In the genomic region with DNA sequence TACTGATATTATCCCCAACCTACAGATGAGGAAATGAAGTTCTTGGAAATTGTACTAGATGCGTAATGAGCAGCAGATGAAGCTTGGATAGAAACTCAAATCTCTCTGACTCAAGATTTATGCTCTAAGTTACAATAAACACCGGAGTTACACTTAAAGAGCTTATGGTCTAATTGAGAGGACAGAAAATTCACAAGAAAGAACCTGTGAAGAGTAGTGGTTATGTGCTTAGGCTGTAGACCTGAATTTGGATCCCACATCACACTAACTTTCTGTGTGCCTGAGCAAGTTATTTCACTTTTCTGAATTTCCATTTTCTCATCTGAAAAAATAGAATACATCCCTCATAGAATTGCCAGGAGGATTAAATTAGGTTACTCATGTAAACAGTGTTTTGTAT, we compare ENCODE assay signal across 18 cellular contexts. TPM values are rescaled to one million over a fixed set of nuclear protein-coding genes. Genes with fewer than 3 reads are reported as not detected.
DNase-seq lines count a peak whose midpoint lies in the region; ATAC-seq and TF ChIP-seq lines count a peak whose summit lies in the region.
"Had no signal": no experiment of that assay in that cellular context is flagged by ENCODE, and none has a peak within 500 bp of the region (broad histone marks: within the 10 kb centered on the region; RNA-seq: fewer than 3 reads in every experiment).

No MANE protein-coding gene starts in this region.

- peak overlapping the region; percentile 88 for H3K27ac Mint-ChIP-seq in activated T-cell treated with anti-CD3 and anti-CD28 coated beads, Interleukin-2, amount 50 U/mL, for 72 hours
- H3K27ac Mint-ChIP-seq in effector memory CD8-positive, alpha-beta T cell = peak overlapping the region; percentile 65 to 88

- ATAC-seq in activated T-cell treated with anti-CD3 and anti-CD28 coated beads, Interleukin-2, amount 50 U/mL, for 72 hours (replicated peaks in 1 of 2) = no peak
- no peak for ATAC-seq in activated T-cell treated with anti-CD3 and anti-CD28 coated beads, Interleukin-2, amount 50 U/mL, for 4 hours
- ATAC-seq in effector memory CD8-positive, alpha-beta T cell (replicated peaks) = no peak
- ATAC-seq in GM21360 (IDR thresholded peaks at IDR 0.05; ENCODE audit: unreplicated experiment) = no peak

- H3F3A ChIP-seq in OCI-LY1 (ENCODE audit: insufficient read depth, low read length) = 0 out of 2 replicates have a peak, but pooled peaks cover 6% of the 10 kb centered on the region

- no peaks in the 10 kb centered on the region for H4K20me1 ChIP-seq in OCI-LY1 (ENCODE audit: insufficient read depth, low read length)

- no peaks in the 10 kb centered on the region for H3K9me3 Mint-ChIP-seq in activated T-cell treated with anti-CD3 and anti-CD28 coated beads, Interleukin-2, amount 50 U/mL, for 72 hours
- no peaks in the 10 kb centered on the region for H3K9me3 Mint-ChIP-seq in activated T-cell treated with anti-CD3 and anti-CD28 coated beads, Interleukin-2, amount 50 U/mL, for 4 hours
- H3K9me3 Mint-ChIP-seq in effector memory CD8-positive, alpha-beta T cell = no peaks in the 10 kb centered on the region
- H3K9me3 Mint-ChIP-seq: CD4-positive, alpha-beta memory T cell had no signal

- no peak overlapping the region for H3K9ac ChIP-seq in OCI-LY1 (ENCODE audit: low read length)

- H3K9me3 ChIP-seq in OCI-LY1 (ENCODE audit: low read length) (no peaks in the 10 kb centered on the region), spleen (no peaks in the 10 kb centered on the region), tibial artery (no peaks in the 10 kb centered on the region)

- intact Hi-C loops in spleen (cut with DNase I; ENCODE audit: low total_unique reads) (loop anchor here (10.0 kb wide), 1 partner anchor 48 kb away; no protein-coding TSS in a partner anchor), tibial artery (cut with DNase I; ENCODE audit: low total_unique reads) (no loop called here)

- H3K36me3 ChIP-seq in OCI-LY1 (ENCODE audit: insufficient read depth, low read length) (peaks cover 26% of the 10 kb centered on the region; the same call in 1 of the 2 replicates), spleen (peaks cover 0 to 88% (median 28%) of the 10 kb centered on the region in 6 donors), tibial artery (no peaks in the 10 kb centered on the region)

- H3K79me2 ChIP-seq in OCI-LY1 (ENCODE audit: insufficient read depth, low read length) = no peaks in the 10 kb centered on the region

- peak overlapping the region; percentile 65 for H3K27ac ChIP-seq in OCI-LY1 (ENCODE audit: low read depth, low read length, poor library complexity, severe bottlenecking)
- H3K27ac ChIP-seq in spleen = peak overlapping the region in 6 of 8 donors; percentile 14 to 69 (median 39)
- no peak overlapping the region for H3K27ac ChIP-seq in tibial artery

- no peak for DNase-seq in activated T-cell treated with anti-CD3 and anti-CD28 coated beads, Interleukin-2, amount 50 U/mL, for 72 hours
- DNase-seq in activated T-cell treated with anti-CD3 and anti-CD28 coated beads, Interleukin-2, amount 50 U/mL, for 4 hours = no peak
- no peak for DNase-seq in effector memory CD8-positive, alpha-beta T cell
- DNase-seq in spleen (no peak), tibial artery (no peak)
- DNase-seq in activated CD4-positive, CD25-positive, alpha-beta regulatory T cell (lab: John Stamatoyannopoulos, UW) = no peak
- DNase-seq: 8988T; CD4-positive, alpha-beta memory T cell; DMS79; KBM-7; NCI-H1105 treated with DMSO at 0.1 percent for 48 hours; NCI-H1694 treated with DMSO at 0.1 percent for 48 hours; NCI-H510A; NCI-H748 treated with DMSO at 0.1 percent for 48 hours; NK-92 treated with Interleukin-12 subunit alpha and Interleukin-12 subunit beta, amount 100 ng/mL, for 24 hours; SHP77 treated with DMSO at 0.1 percent for 48 hours had no signal

- no peaks in the 10 kb centered on the region for H3K27me3 Mint-ChIP-seq in activated T-cell treated with anti-CD3 and anti-CD28 coated beads, Interleukin-2, amount 50 U/mL, for 72 hours (ENCODE audit: low read depth)
- H3K27me3 Mint-ChIP-seq in activated T-cell treated with anti-CD3 and anti-CD28 coated beads, Interleukin-2, amount 50 U/mL, for 4 hours (ENCODE audit: low read depth) = no peaks in the 10 kb centered on the region
- H3K27me3 Mint-ChIP-seq in effector memory CD8-positive, alpha-beta T cell = no peaks in the 10 kb centered on the region
- H3K27me3 Mint-ChIP-seq: CD4-positive, alpha-beta memory T cell had no signal

- peak overlapping the region in 1 of 2 donors; percentile 38 for H3K4me3 Mint-ChIP-seq in activated T-cell treated with anti-CD3 and anti-CD28 coated beads, Interleukin-2, amount 50 U/mL, for 72 hours
- no peak overlapping the region for H3K4me3 Mint-ChIP-seq in activated T-cell treated with anti-CD3 and anti-CD28 coated beads, Interleukin-2, amount 50 U/mL, for 4 hours
- H3K4me3 Mint-ChIP-seq in effector memory CD8-positive, alpha-beta T cell = peak overlapping the region in 1 of 2 donors; percentile 37

- TF ChIP-seq POLR2A in spleen (IDR thresholded peaks at IDR 0.05) = no peak

- H3K4me1 Mint-ChIP-seq in activated T-cell treated with anti-CD3 and anti-CD28 coated beads, Interleukin-2, amount 50 U/mL, for 72 hours (ENCODE audit: low read depth) = peaks cover 75% of the 10 kb centered on the region
- H3K4me1 Mint-ChIP-seq in activated T-cell treated with anti-CD3 and anti-CD28 coated beads, Interleukin-2, amount 50 U/mL, for 4 hours (ENCODE audit: low read depth) = peaks cover 79% of the 10 kb centered on the region
- peaks cover 64 to 76% of the 10 kb centered on the region in 2 donors for H3K4me1 Mint-ChIP-seq in effector memory CD8-positive, alpha-beta T cell (ENCODE audit: low read depth in 2 of 2)

- H3K36me3 Mint-ChIP-seq in activated T-cell treated with anti-CD3 and anti-CD28 coated beads, Interleukin-2, amount 50 U/mL, for 72 hours (ENCODE audit: insufficient read depth in 2 of 2) = peaks cover 1 to 6% of the 10 kb centered on the region in 2 donors
- peaks cover 29% of the 10 kb centered on the region for H3K36me3 Mint-ChIP-seq in activated T-cell treated with anti-CD3 and anti-CD28 coated beads, Interleukin-2, amount 50 U/mL, for 4 hours (ENCODE audit: insufficient read depth)
- peaks cover 30% of the 10 kb centered on the region for H3K36me3 Mint-ChIP-seq in effector memory CD8-positive, alpha-beta T cell (ENCODE audit: insufficient read depth)

- 89 to 96% (median 91%) methylated on average over 2 of the region's 2 CpGs for WGBS in spleen, 5 donors

- no peak overlapping the region for H3K4me2 ChIP-seq in OCI-LY1 (ENCODE audit: low read length)

- no peaks in the 10 kb centered on the region for H3K9me2 ChIP-seq in OCI-LY1 (ENCODE audit: low read depth, low read length)

- H3K4me1 ChIP-seq in OCI-LY1 (ENCODE audit: insufficient read depth, low read length, severe bottlenecking) = peaks cover 48% of the 10 kb centered on the region
- H3K4me1 ChIP-seq in spleen = peaks cover 45 to 99% (median 86%) of the 10 kb centered on the region in 6 donors
- H3K4me1 ChIP-seq in tibial artery = no peaks in the 10 kb centered on the region

- H3K4me3 ChIP-seq in OCI-LY1 (ENCODE audit: low read depth, low read length, poor library complexity, severe bottlenecking) (no peak overlapping the region), spleen (no peak overlapping the region), tibial artery (no peak overlapping the region)

- no peak for TF ChIP-seq CTCF in OCI-LY1 (IDR thresholded peaks at IDR 0.05; ENCODE audit: low read length)
- TF ChIP-seq CTCF in spleen (IDR thresholded peaks at IDR 0.05 in 8 of 11, conservative IDR thresholded peaks at IDR 0.05 in 3 of 11) = no peak
- TF ChIP-seq CTCF in tibial artery (IDR thresholded peaks at IDR 0.05) = no peak

- H2AFZ ChIP-seq in OCI-LY1 (ENCODE audit: low read length) = no peak overlapping the region

- no peaks in the 10 kb centered on the region for H3K27me3 ChIP-seq in OCI-LY1 (ENCODE audit: insufficient read depth, low read length)
- no peaks in the 10 kb centered on the region for H3K27me3 ChIP-seq in spleen (replicated peaks in 1 of 7)
- no peaks in the 10 kb centered on the region for H3K27me3 ChIP-seq in tibial artery

RNA-seq across cellular contexts. Expression of a gene that starts 58.5 kb away (rescaled TPM):
- total RNA-seq in activated T-cell treated with anti-CD3 and anti-CD28 coated beads, Interleukin-2, amount 50 U/mL, for 72 hours = 10 to 100 TPM; 48.6 to 58.5 TPM
- total RNA-seq in activated T-cell treated with anti-CD3 and anti-CD28 coated beads, Interleukin-2, amount 50 U/mL, for 4 hours = 10 to 100 TPM; 18.1 to 22.7 (median 21.7) TPM
- total RNA-seq in spleen = 100 to 1,000 TPM; 125 to 270 (median 160) TPM
- 10 to 100 TPM; 45.8 to 74.2 (median 52.5) TPM for polyA plus RNA-seq in spleen

Comparison
In these comparisons a context has a peak if more than half of its experiments do, and no peak if none do; other contexts are left out.
1. H3K27ac ChIP-seq: peak in OCI-LY1 (single experiment) and spleen (6 of 8); none in tibial artery (0 of 2).